8 cellular contexts compared by ENCODE assay signal in genomic region chr12:122888232-122888752, GRCh38. TPM values are rescaled to one million over a fixed set of nuclear protein-coding genes. Genes with fewer than 3 reads are reported as not detected.
DNase-seq lines count a peak whose midpoint lies in the region; ATAC-seq, FAIRE-seq and TF ChIP-seq lines count a peak whose summit lies in the region.

No MANE protein-coding gene starts in this region.

- H3K79me2 ChIP-seq in HepG2 (ENCODE audit: insufficient read depth, low read length): peaks cover 81% of the 10 kb centered on the region

- POLR2A ChIA-PET in HepG2 (lab: Yijun Ruan, JAX): interaction anchor here (1.0 to 1.7 kb wide), 3 partner anchors 9 to 52 kb away, joined by 3 to 11 read pairs (median 3); no protein-coding TSS in a partner anchor

- H3K27ac Mint-ChIP-seq in T-helper 17 cell: peak overlapping the region; percentile 98

- H3K27me3 ChIP-seq in MG63 (no peaks in the 10 kb centered on the region), HepG2 (ENCODE audit: control insufficient read depth in 1 of 2, insufficient read depth in 2 of 2, low read length in 2 of 2) (no peaks in the 10 kb centered on the region; a peak in 2 of 5 replicates), suprapubic skin (no peaks in the 10 kb centered on the region)

- intact Hi-C loops in HepG2 (cut with micrococcal nuclease; ENCODE audit: unreplicated experiment): no loop called here

- TF ChIP-seq CTCF in HepG2 (CRISPR knock-in tag; IDR thresholded peaks at IDR 0.05) (no peak), suprapubic skin (IDR thresholded peaks at IDR 0.05) (no peak), GM20000 (IDR thresholded peaks at IDR 0.05; ENCODE audit: extremely low read depth, missing control alignments) (no peak)

- CTCF ChIA-PET in HepG2 (lab: Yijun Ruan, JAX; ENCODE audit: low intra/inter-chr PET ratio, low total read pairs): no interaction called here

- H3K9ac ChIP-seq in HepG2 (ENCODE audit: insufficient read depth, low read depth, low read length): peak overlapping the region; percentile 50

- H3K4me3 ChIP-seq in MG63: peak overlapping the region; percentile 14
- H3K4me3 ChIP-seq in HepG2 (replicated peaks in 1 of 3; ENCODE audit: insufficient read depth in 1 of 3, low read depth in 2 of 3, low read length in 3 of 3): peak overlapping the region; percentile 18 to 28 (median 24); a peak in 5 of 6 replicates
- peak overlapping the region; percentile 34 for H3K4me3 ChIP-seq in suprapubic skin

- in situ Hi-C loops in HepG2 (cut with HindIII; ENCODE audit: extremely low pct_ligation_motif_present, low pct_unique_long_range_greater_than_20kb): no loop called here

- TF ChIP-seq EP300 in HepG2 (IDR thresholded peaks at IDR 0.05; ENCODE audit: low read depth in 2 of 2, low read length in 2 of 2) (no peak), HepG2 (CRISPR knock-in tag; IDR thresholded peaks at IDR 0.05; ENCODE audit: borderline replicate concordance) (no peak), suprapubic skin (IDR thresholded peaks at IDR 0.05) (no peak)

- H3K9me3 ChIP-seq in MG63: no peaks in the 10 kb centered on the region
- no peaks in the 10 kb centered on the region for H3K9me3 ChIP-seq in T-helper 17 cell (ENCODE audit: control insufficient read depth, low read length, poor library complexity, severe bottlenecking)
- no peaks in the 10 kb centered on the region for H3K9me3 ChIP-seq in HepG2 (ENCODE audit: low read length)
- H3K9me3 ChIP-seq in suprapubic skin: no peaks in the 10 kb centered on the region

- H3K36me3 ChIP-seq in MG63 (peaks cover 2% of the 10 kb centered on the region; the same call in 1 of the 2 replicates), HepG2 (replicated peaks in 1 of 2; ENCODE audit: control insufficient read depth in 1 of 2, insufficient read depth in 2 of 2, low read length in 2 of 2) (no peaks in the 10 kb centered on the region; a peak in 1 of 5 replicates), suprapubic skin (no peaks in the 10 kb centered on the region)

- peak overlapping the region; percentile 18 for H2AFZ ChIP-seq in HepG2 (ENCODE audit: low read length)

- peak overlapping the region; percentile 87 for H3K4me3 Mint-ChIP-seq in T-helper 17 cell

- H3K4me1 ChIP-seq in HepG2 (ENCODE audit: insufficient read depth, low read length): peaks cover 82% of the 10 kb centered on the region
- peaks cover 84% of the 10 kb centered on the region for H3K4me1 ChIP-seq in suprapubic skin

- TF ChIP-seq POLR2A in HepG2 (IDR thresholded peaks at IDR 0.05; ENCODE audit: insufficient read depth in 1 of 2, low read depth in 2 of 2, low read length in 2 of 2) (no peak), suprapubic skin (IDR thresholded peaks at IDR 0.05) (no peak)

- peaks cover 6% of the 10 kb centered on the region; the same call in 1 of the 2 replicates for H4K20me1 ChIP-seq in HepG2 (ENCODE audit: insufficient read depth, low read length)

- no peaks in the 10 kb centered on the region for H3K27me3 Mint-ChIP-seq in T-helper 17 cell

- H3K4me1 Mint-ChIP-seq in T-helper 17 cell: peaks cover 51% of the 10 kb centered on the region

- TF ChIP-seq RAD21 in HepG2 (CRISPR knock-in tag; IDR thresholded peaks at IDR 0.05): no peak

- DNase-seq in MG63 (peak; percentile 49), T-helper 17 cell (peak in 2 of 3 donors; percentile 59), cerebellar cortex (ENCODE audit: low spot score) (peak; percentile 81), HepG2 (ENCODE audit: low spot score) (peak; percentile 78), suprapubic skin (ENCODE audit: low spot score in 2 of 2) (peak; percentile 84), GM19238 (ENCODE audit: insufficient read length, low spot score) (no peak), GM20000 (ENCODE audit: low spot score) (no peak)

- no TSS peak for BruUV-seq in HepG2 (replicated peaks; lab: Mats Ljungman, UMichigan)

- 22% methylated on average over 12 of the region's 12 CpGs for WGBS in HepG2 (ENCODE audit: low lambda C conversion rate)
- 18% methylated on average over 12 of the region's 12 CpGs for WGBS in suprapubic skin

- no peaks in the 10 kb centered on the region for H3K36me3 Mint-ChIP-seq in T-helper 17 cell (ENCODE audit: low read depth)

- H3K27ac ChIP-seq in HepG2 (ENCODE audit: extremely low read length, insufficient read depth, low read length) (peak overlapping the region; percentile 60), suprapubic skin (peak overlapping the region; percentile 94)

- peak; percentile 40 for ATAC-seq in GM18867 (IDR thresholded peaks at IDR 0.05; ENCODE audit: unreplicated experiment)
- ATAC-seq in T-helper 17 cell: peak; percentile 93
- ATAC-seq in HepG2: peak; percentile 95

- H3K4me2 ChIP-seq in HepG2 (ENCODE audit: low read depth, low read length): peak overlapping the region; percentile 62

- FAIRE-seq in HepG2 (lab: Jason Lieb, UNC): peak; percentile 54

TF ChIP-seq in HepG2, 621 proteins besides CTCF, POLR2A, EP300 and RAD21 (continues in another document):
- TF ChIP-seq KLF16 (CRISPR knock-in tag; IDR thresholded peaks at IDR 0.05) (no peak), GABPA (IDR thresholded peaks at IDR 0.05; ENCODE audit: low read depth, low read length) (no peak), GABPA (CRISPR knock-in tag; IDR thresholded peaks at IDR 0.05; ENCODE audit: low read depth) (0 out of 2 replicates have a peak, but pooled peaks have one; percentile 23), ZNF724P (CRISPR knock-in tag; IDR thresholded peaks at IDR 0.05; ENCODE audit: borderline replicate concordance) (no peak), CEBPB (IDR thresholded peaks at IDR 0.05; ENCODE audit: borderline replicate concordance, low read depth, low read length) (peak; percentile 37; the same call in 1 of the 2 replicates), RFX3 (CRISPR knock-in tag; IDR thresholded peaks at IDR 0.05) (peak; percentile 37; the same call in 1 of the 2 replicates)

RNA-seq across cellular contexts. Expression of gene VPS37B, which starts 7.6 kb away (rescaled TPM):
- 15.0 and 21.4 TPM in 2 replicates for total RNA-seq in MG63 (2014; rRNA removed; shearing (Covaris generic); ENCODE audit: low replicate concordance)
- total RNA-seq in T-helper 17 cell (10 to 100 TPM; 82.2 to 90.5 TPM), HepG2 (2016; rRNA removed; fragmentation: Illumina TruSeq; extraction: Trizol) (5.3 TPM in 2 replicates), suprapubic skin (10 to 100 TPM; 42.0 to 67.1 (median 63.0) TPM)
- total RNA-seq in HepG2 (2016; cell fraction: cytosol; rRNA removed; fragmentation: Illumina TruSeq; extraction: Trizol; ENCODE audit: low read depth): 1.5 and 1.6 TPM in 2 replicates
- 4.0 and 5.3 TPM in 2 replicates for total RNA-seq in HepG2 (2016; cell fraction: insoluble cytoplasmic fraction; rRNA removed; fragmentation: Illumina TruSeq; extraction: Trizol)
- total RNA-seq in HepG2 (2016; cell fraction: membrane; rRNA removed; fragmentation: Illumina TruSeq; extraction: Trizol): 5.1 and 5.2 TPM in 2 replicates
- 3.6 and 4.5 TPM in 2 replicates for total RNA-seq in HepG2 (2016; cell fraction: nucleus; rRNA removed; fragmentation: Illumina TruSeq; extraction: Trizol)
- polyA plus RNA-seq in HepG2 (2011; rRNA removed): 4.6 and 4.8 TPM in 2 replicates
- polyA plus RNA-seq in HepG2 (2011; cell fraction: cytosol; rRNA removed): 7.4 and 7.7 TPM in 2 replicates
- 7.8 and 10.1 TPM in 2 replicates for polyA plus RNA-seq in HepG2 (2011; cell fraction: nucleus; rRNA removed)
- polyA plus RNA-seq in HepG2 (2012): 4.7 and 5.8 TPM in 2 replicates
- polyA plus RNA-seq in HepG2 (2016; cell fraction: cytosol; fragmentation: Illumina TruSeq; extraction: Trizol; ENCODE audit: low read depth): 1.9 and 2.0 TPM in 2 replicates
- 6.9 and 8.5 TPM in 2 replicates for polyA plus RNA-seq in HepG2 (2016; cell fraction: insoluble cytoplasmic fraction; fragmentation: Illumina TruSeq; extraction: Trizol; ENCODE audit: low read depth)
- 4.4 and 4.6 TPM in 2 replicates for polyA plus RNA-seq in HepG2 (2016; cell fraction: membrane; fragmentation: Illumina TruSeq; extraction: Trizol; ENCODE audit: low read depth)
- 8.1 and 10.3 TPM in 2 replicates for polyA plus RNA-seq in HepG2 (2016; cell fraction: nucleus; fragmentation: Illumina TruSeq; extraction: Trizol; ENCODE audit: insufficient read depth, low read depth)
- polyA minus RNA-seq in HepG2 (2011; rRNA and poly(A)+ RNA removed; ENCODE audit: low replicate concordance): 7.0 and 9.7 TPM in 2 replicates
- 6.2 and 6.3 TPM in 2 replicates for polyA minus RNA-seq in HepG2 (2011; cell fraction: cytosol; rRNA and poly(A)+ RNA removed)
- polyA minus RNA-seq in HepG2 (2011; cell fraction: nucleus; rRNA and poly(A)+ RNA removed): 8.0 and 8.7 TPM in 2 replicates

RNA-seq across cellular contexts. Expression of gene HIP1R, which starts 53.0 kb away (rescaled TPM):
- 6.4 and 14.8 TPM in 2 replicates for total RNA-seq in MG63 (2014; rRNA removed; shearing (Covaris generic); ENCODE audit: low replicate concordance)
- total RNA-seq in T-helper 17 cell (10 to 100 TPM; 61.5 to 67.4 TPM), HepG2 (2016; rRNA removed; fragmentation: Illumina TruSeq; extraction: Trizol) (8.2 and 18.4 TPM in 2 replicates), suprapubic skin (100 to 1,000 TPM; 162 to 289 (median 200) TPM)
- 2.2 and 2.5 TPM in 2 replicates for total RNA-seq in HepG2 (2016; cell fraction: cytosol; rRNA removed; fragmentation: Illumina TruSeq; extraction: Trizol; ENCODE audit: low read depth)
- total RNA-seq in HepG2 (2016; cell fraction: insoluble cytoplasmic fraction; rRNA removed; fragmentation: Illumina TruSeq; extraction: Trizol): 6.5 and 17.6 TPM in 2 replicates
- 4.3 and 5.1 TPM in 2 replicates for total RNA-seq in HepG2 (2016; cell fraction: membrane; rRNA removed; fragmentation: Illumina TruSeq; extraction: Trizol)
- 19.5 and 20.1 TPM in 2 replicates for total RNA-seq in HepG2 (2016; cell fraction: nucleus; rRNA removed; fragmentation: Illumina TruSeq; extraction: Trizol)
- polyA plus RNA-seq in HepG2 (2011; rRNA removed): 25.5 and 36.0 TPM in 2 replicates
- polyA plus RNA-seq in HepG2 (2011; cell fraction: cytosol; rRNA removed): 5.2 and 9.3 TPM in 2 replicates
- polyA plus RNA-seq in HepG2 (2011; cell fraction: nucleus; rRNA removed): 174 and 222 TPM in 2 replicates
- 10.1 and 13.1 TPM in 2 replicates for polyA plus RNA-seq in HepG2 (2012)
- polyA plus RNA-seq in HepG2 (2016; cell fraction: cytosol; fragmentation: Illumina TruSeq; extraction: Trizol; ENCODE audit: low read depth): 0.78 and 1.1 TPM in 2 replicates
- polyA plus RNA-seq in HepG2 (2016; cell fraction: insoluble cytoplasmic fraction; fragmentation: Illumina TruSeq; extraction: Trizol; ENCODE audit: low read depth): 6.1 and 6.5 TPM in 2 replicates
- polyA plus RNA-seq in HepG2 (2016; cell fraction: membrane; fragmentation: Illumina TruSeq; extraction: Trizol; ENCODE audit: low read depth): 2.0 and 2.2 TPM in 2 replicates
- polyA plus RNA-seq in HepG2 (2016; cell fraction: nucleus; fragmentation: Illumina TruSeq; extraction: Trizol; ENCODE audit: insufficient read depth, low read depth): 42.8 and 47.4 TPM in 2 replicates
- polyA minus RNA-seq in HepG2 (2011; rRNA and poly(A)+ RNA removed; ENCODE audit: low replicate concordance): 51.3 and 57.2 TPM in 2 replicates
- polyA minus RNA-seq in HepG2 (2011; cell fraction: cytosol; rRNA and poly(A)+ RNA removed): 5.3 and 6.5 TPM in 2 replicates
- 28.3 and 30.6 TPM in 2 replicates for polyA minus RNA-seq in HepG2 (2011; cell fraction: nucleus; rRNA and poly(A)+ RNA removed)

Comparison
In these comparisons a context has a peak if more than half of its experiments do, and no peak if none do; other contexts are left out.
1. ATAC-seq: peak in every context shown above with its lines; median percentile 95 in HepG2; 93 in T-helper 17 cell; 40 in GM18867.
2. DNase-seq: peak in MG63 (single experiment), T-helper 17 cell (2 of 3), cerebellar cortex (single experiment), HepG2 (single experiment) and suprapubic skin (2 of 2); none in GM19238 (single experiment) and GM20000 (single experiment).
3. Peak in every context shown above with its lines, with median percentiles within 50 percentile points of each other: H3K4me3 ChIP-seq.